ENCODE assay signal across 9 cellular contexts in genomic region chrX:143437439-143437838, GRCh38.
A peak's percentile ranks its signal among the peaks of the same experiment; 100 is the strongest.
DNase-seq lines count a peak whose midpoint lies in the region; ATAC-seq and TF ChIP-seq lines count a peak whose summit lies in the region.
"Had no signal": no experiment of that assay in that cellular context is flagged by ENCODE, and none has a peak within 500 bp of the region (broad histone marks: within the 10 kb centered on the region; RNA-seq: fewer than 3 reads in every experiment).

No MANE protein-coding gene starts in this region.

- TF ChIP-seq CTCF in brain (conservative IDR thresholded peaks at IDR 0.05): peak; percentile 46 to 58

- no peaks in the 10 kb centered on the region for H3K4me1 Mint-ChIP-seq in brain
- H3K4me1 Mint-ChIP-seq: B cell had no signal

- H3K9me3 Mint-ChIP-seq in brain: peaks cover 4 to 17% (median 8%) of the 10 kb centered on the region in 5 experiments

- H3K27ac Mint-ChIP-seq in brain: no peak overlapping the region
- H3K27ac Mint-ChIP-seq: B cell had no signal

- peak; percentile 0 to 2 for DNase-seq in NCI-H526 (lab: John Stamatoyannopoulos, UW)
- no peak for DNase-seq in NCI-H526 treated with DMSO at 0.1 percent for 48 hours (lab: John Stamatoyannopoulos, UW)
- peak; percentile 1 for DNase-seq in NCI-H2029 (lab: John Stamatoyannopoulos, UW)
- DNase-seq in renal cortical epithelial cell (ENCODE audit: low read depth): peak; percentile 33
- DNase-seq in AG20443 (ENCODE audit: low spot score): no peak
- no peak for DNase-seq in stimulated activated CD4-positive, alpha-beta T cell treated with anti-CD3 and anti-CD28 coated beads, Interleukin-4, amount 100 ng/mL, for 24 hours

- no peak for ATAC-seq in HG03442 (IDR thresholded peaks at IDR 0.05; ENCODE audit: unreplicated experiment)

- H3K27me3 Mint-ChIP-seq in brain: peaks cover 4% of the 10 kb centered on the region
- H3K27me3 Mint-ChIP-seq: B cell had no signal

- H3K36me3 Mint-ChIP-seq in brain: no peaks in the 10 kb centered on the region

- H3K4me3 Mint-ChIP-seq in brain: no peak overlapping the region
- H3K4me3 Mint-ChIP-seq: B cell had no signal

Comparison
In these comparisons a context has a peak if more than half of its experiments do, and no peak if none do; other contexts are left out.
1. DNase-seq: peak in NCI-H526 (2 of 2), NCI-H2029 (single experiment) and renal cortical epithelial cell (single experiment); none in NCI-H526 treated with DMSO at 0.1 percent for 48 hours (single experiment), AG20443 (single experiment) and stimulated activated CD4-positive, alpha-beta T cell treated with anti-CD3 and anti-CD28 coated beads, Interleukin-4, amount 100 ng/mL, for 24 hours (single experiment).